ENCODE assay signal across 25 cellular contexts in genomic region chr15:37057831-37058230, GRCh38. TPM values are rescaled to one million over a fixed set of nuclear protein-coding genes. Genes with fewer than 3 reads are reported as not detected.
A peak's percentile ranks its signal among the peaks of the same experiment; 100 is the strongest.
DNase-seq lines count a peak whose midpoint lies in the region; ATAC-seq and TF ChIP-seq lines count a peak whose summit lies in the region.
"Had no signal": no experiment of that assay in that cellular context is flagged by ENCODE, and none has a peak within 500 bp of the region (broad histone marks: within the 10 kb centered on the region; RNA-seq: fewer than 3 reads in every experiment).

No MANE protein-coding gene starts in this region.

- H2BK15ac ChIP-seq in mesenchymal stem cell (ENCODE audit: low read depth, poor library complexity, severe bottlenecking): no peak overlapping the region

- H2AK5ac ChIP-seq in mesenchymal stem cell (ENCODE audit: low read length, severe bottlenecking): no peak overlapping the region

- H3K27me3 Mint-ChIP-seq in brain: no peaks in the 10 kb centered on the region
- H3K27me3 Mint-ChIP-seq: IgD-negative memory B cell, naive B cell had no signal

- no peak overlapping the region for H2BK120ac ChIP-seq in mesenchymal stem cell (ENCODE audit: low read depth, low read length)

- no peak overlapping the region for H3K18ac ChIP-seq in mesenchymal stem cell (ENCODE audit: low read depth in 1 of 2, low read length in 2 of 2)

- H3K4me1 ChIP-seq in mesenchymal stem cell (ENCODE audit: control insufficient read depth, insufficient read depth, low read depth, low read length): peaks cover 6% of the 10 kb centered on the region
- peaks cover 17% of the 10 kb centered on the region for H3K4me1 ChIP-seq in rectal smooth muscle tissue (ENCODE audit: control insufficient read depth, insufficient read depth, low read length)

- H3K4ac ChIP-seq in mesenchymal stem cell (ENCODE audit: low read depth in 1 of 2, low read length in 2 of 2): no peak overlapping the region

- peak overlapping the region; percentile 19 for H4K8ac ChIP-seq in mesenchymal stem cell (ENCODE audit: low read length)

- H3K79me1 ChIP-seq in mesenchymal stem cell (replicated peaks; ENCODE audit: low read length, poor library complexity, severe bottlenecking): peaks cover 12% of the 10 kb centered on the region

- H3K36me3 ChIP-seq in mesenchymal stem cell (ENCODE audit: control insufficient read depth in 1 of 2, insufficient read depth in 2 of 2, low read depth in 1 of 2, low read length in 2 of 2): peaks cover 0 to 48% of the 10 kb centered on the region in 2 experiments
- no peaks in the 10 kb centered on the region for H3K36me3 ChIP-seq in rectal smooth muscle tissue (ENCODE audit: control insufficient read depth, insufficient read depth, low read length)
- H3K36me3 ChIP-seq: MG63, transverse colon had no signal

- no peak overlapping the region for H3K14ac ChIP-seq in mesenchymal stem cell (ENCODE audit: low read length in 2 of 2)

- no peak for TF ChIP-seq CTCF in brain (conservative IDR thresholded peaks at IDR 0.05)

- H2BK12ac ChIP-seq in mesenchymal stem cell (ENCODE audit: low read length in 2 of 2): no peak overlapping the region

- 98% methylated on average over 5 of the region's 9 CpGs for WGBS in mesenchymal stem cell

- ATAC-seq in GM21526 (IDR thresholded peaks at IDR 0.05; ENCODE audit: low FRiP score, unreplicated experiment): no peak
- ATAC-seq in HG03432 (IDR thresholded peaks at IDR 0.05; ENCODE audit: unreplicated experiment): no peak
- ATAC-seq: activated CD4-positive, alpha-beta T cell treated with anti-CD3 and anti-CD28 coated beads for 36 hours; activated T-cell treated with anti-CD3 and anti-CD28 coated beads, Interleukin-2, amount 50 U/mL, for 72 hours; stimulated activated naive CD8-positive, alpha-beta T cell treated with anti-CD3 and anti-CD28 coated beads, Interleukin-15, Interleukin-2, amounts not matched to agents 100 U/mL and 50 U/mL, for 24 hours had no signal

- no peak overlapping the region for H2BK5ac ChIP-seq in mesenchymal stem cell (ENCODE audit: low read depth, low read length, poor library complexity, severe bottlenecking)

- H3K23ac ChIP-seq in mesenchymal stem cell (ENCODE audit: low read length in 2 of 2): no peak overlapping the region

- H3K9me3 ChIP-seq in mesenchymal stem cell (ENCODE audit: control insufficient read depth, low read length): no peaks in the 10 kb centered on the region
- H3K9me3 ChIP-seq: MG63, transverse colon had no signal

- H3K9ac ChIP-seq in mesenchymal stem cell (ENCODE audit: low read length) (no peak overlapping the region), rectal smooth muscle tissue (ENCODE audit: low read length) (no peak overlapping the region)

- no peak overlapping the region for H2AFZ ChIP-seq in mesenchymal stem cell (ENCODE audit: low read depth, low read length)

- peaks cover 81% of the 10 kb centered on the region for H3K4me1 Mint-ChIP-seq in brain
- H3K4me1 Mint-ChIP-seq: activated CD4-positive, alpha-beta T cell treated with anti-CD3 and anti-CD28 coated beads for 36 hours; IgD-negative memory B cell; naive B cell had no signal

- H4K91ac ChIP-seq in mesenchymal stem cell (ENCODE audit: low read length): no peak overlapping the region

- no peak overlapping the region for H3K4me3 ChIP-seq in mesenchymal stem cell (ENCODE audit: insufficient read depth in 1 of 2, low read depth in 1 of 2, low read length in 2 of 2)
- no peak overlapping the region for H3K4me3 ChIP-seq in rectal smooth muscle tissue (ENCODE audit: low read length)
- H3K4me3 ChIP-seq: lung, MG63, transverse colon had no signal

- H3K27ac ChIP-seq in mesenchymal stem cell (ENCODE audit: low read length, poor library complexity, severe bottlenecking): no peak overlapping the region
- H3K27ac ChIP-seq in rectal smooth muscle tissue (ENCODE audit: low read depth, low read length): peak overlapping the region; percentile 22

- H3K4me2 ChIP-seq in mesenchymal stem cell (ENCODE audit: low read length, poor library complexity, severe bottlenecking): no peak overlapping the region

- H3K36me3 Mint-ChIP-seq in brain: peaks cover 47% of the 10 kb centered on the region
- H3K36me3 Mint-ChIP-seq: IgD-negative memory B cell, naive B cell had no signal

- H3K27ac Mint-ChIP-seq in brain: peak overlapping the region; percentile 79 to 98 (median 94)
- H3K27ac Mint-ChIP-seq: activated CD4-positive, alpha-beta T cell treated with anti-CD3 and anti-CD28 coated beads for 36 hours; activated T-cell treated with anti-CD3 and anti-CD28 coated beads, Interleukin-2, amount 50 U/mL, for 72 hours; IgD-negative memory B cell; naive B cell had no signal

- peak; percentile 36 for DNase-seq in NCI-H146 (lab: John Stamatoyannopoulos, UW)
- DNase-seq in mesenchymal stem cell: no peak
- no peak for DNase-seq in pons (ENCODE audit: low spot score)
- DNase-seq: activated CD4-positive, alpha-beta T cell treated with anti-CD3 and anti-CD28 coated beads for 36 hours; activated naive CD4-positive, alpha-beta T cell treated with anti-CD3 and anti-CD28 coated beads, Interleukin-2, amount 50 U/mL, for 16 hours; activated T-cell treated with anti-CD3 and anti-CD28 coated beads, Interleukin-2, amount 50 U/mL, for 72 hours; AML-193; anterior cingulate cortex; hippocampal formation; MG63; naive B cell; NCI-H1417 treated with DMSO at 0.1 percent for 48 hours; NCI-H2171 treated with DMSO at 0.1 percent for 48 hours; NCI-H774; SIG-M5; small intestine; stimulated activated CD4-positive, alpha-beta T cell treated with anti-CD3 and anti-CD28 coated beads, Interleukin-4, amount 100 ng/mL, for 1 hour; stimulated activated naive CD8-positive, alpha-beta T cell treated with anti-CD3 and anti-CD28 coated beads, Interleukin-15, Interleukin-2, amounts not matched to agents 100 U/mL and 50 U/mL, for 24 hours; transverse colon had no signal

- no peaks in the 10 kb centered on the region for H3K27me3 ChIP-seq in mesenchymal stem cell (ENCODE audit: control insufficient read depth in 1 of 2, insufficient read depth in 1 of 2, low read length in 2 of 2)
- no peaks in the 10 kb centered on the region for H3K27me3 ChIP-seq in rectal smooth muscle tissue (ENCODE audit: control insufficient read depth, insufficient read depth, low read length)
- H3K27me3 ChIP-seq: MG63, transverse colon had no signal

- peak overlapping the region; percentile 70 to 88 (median 80) for H3K4me3 Mint-ChIP-seq in brain
- H3K4me3 Mint-ChIP-seq: activated CD4-positive, alpha-beta T cell treated with anti-CD3 and anti-CD28 coated beads for 36 hours; activated T-cell treated with anti-CD3 and anti-CD28 coated beads, Interleukin-2, amount 50 U/mL, for 72 hours; IgD-negative memory B cell; naive B cell had no signal

- H3K9me3 Mint-ChIP-seq in brain: no peaks in the 10 kb centered on the region

RNA-seq across cellular contexts. Expression of gene MEIS2, which starts 42.5 kb away (rescaled TPM):
- polyA plus RNA-seq in brain (ENCODE audit: insufficient read depth, low read depth, low replicate concordance): 7.0 TPM
- polyA plus RNA-seq in mesenchymal stem cell (2013, experiment 1 of 2): 69.3 TPM
- 68.8 TPM for polyA plus RNA-seq in mesenchymal stem cell (2013, experiment 2 of 2)
- polyA plus RNA-seq: IgD-negative memory B cell had no signal
